In the genomic region with DNA sequence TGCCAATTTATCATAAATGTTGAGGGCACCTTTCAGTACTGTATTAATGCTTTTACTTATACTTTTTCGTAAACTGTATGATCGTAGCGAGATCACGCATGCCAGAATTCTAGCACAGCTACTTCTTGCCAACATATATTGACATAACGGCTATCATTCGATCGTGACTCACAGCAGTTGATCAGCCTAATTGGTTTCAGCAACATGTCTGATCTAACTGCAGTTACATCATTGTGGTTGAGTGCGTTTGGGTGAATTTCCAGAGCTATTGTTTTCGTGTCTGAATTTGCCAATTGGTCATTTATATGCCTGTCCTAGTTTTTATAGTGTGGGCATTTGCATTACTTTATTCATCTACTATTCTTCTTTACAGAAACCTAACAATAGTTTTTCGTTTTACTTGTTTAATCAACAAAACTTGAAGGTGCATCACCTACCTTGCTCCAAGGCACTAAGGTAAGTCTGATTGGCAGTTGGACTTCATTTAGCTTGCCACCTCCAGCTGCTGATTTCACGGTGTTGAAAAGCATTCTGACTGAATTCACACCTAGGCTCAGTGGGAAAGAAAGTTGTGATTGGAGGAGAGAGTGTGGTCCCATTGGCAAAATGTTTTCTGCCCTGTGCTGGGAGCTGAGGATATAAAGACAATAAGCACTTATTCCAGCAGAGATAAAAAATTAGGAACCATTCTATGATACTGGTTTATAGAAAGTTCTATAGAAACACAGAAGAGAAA, we compare ENCODE assay signal across 24 cellular contexts.
"Had no signal": no experiment of that assay in that cellular context is flagged by ENCODE, and none has a peak within 500 bp of the region (broad histone marks: within the 10 kb centered on the region; RNA-seq: fewer than 3 reads in every experiment).

No MANE protein-coding gene starts in this region.

- H3K36me3 Mint-ChIP-seq: activated CD4-positive, alpha-beta memory T cell treated with anti-CD3 and anti-CD28 coated beads for 36 hours; activated naive CD4-positive, alpha-beta T cell treated with anti-CD3 and anti-CD28 coated beads, Interleukin-2, amount 50 U/mL, for 24 hours; immature natural killer cell; natural killer cell treated with Interleukin-12 subunit alpha and Interleukin-12 subunit beta and Interleukin-15 and Interleukin-18, amount 100 ng/mL, for 72 hours had no signal

- H3K4me3 ChIP-seq: body of pancreas, coronary artery, dorsolateral prefrontal cortex, esophagus squamous epithelium, mucosa of descending colon, right atrium auricular region, testis, transverse colon had no signal

- H3K9me3 Mint-ChIP-seq: activated CD4-positive, alpha-beta memory T cell treated with anti-CD3 and anti-CD28 coated beads for 36 hours; activated CD4-positive, alpha-beta T cell treated with anti-CD3 and anti-CD28 coated beads, Interleukin-2, amount 10 ng/mL, durations not matched to agents 24 days and 14 days; activated naive CD4-positive, alpha-beta T cell treated with anti-CD3 and anti-CD28 coated beads, Interleukin-2, amount 50 U/mL, for 24 hours; activated naive CD8-positive, alpha-beta T cell treated with anti-CD3 and anti-CD28 coated beads, Interleukin-2, amount 50 U/mL, for 24 hours; activated T-cell treated with anti-CD3 and anti-CD28 coated beads, Interleukin-2, amount 50 U/mL, for 24 hours; natural killer cell treated with Interleukin-12 subunit alpha and Interleukin-12 subunit beta and Interleukin-15 and Interleukin-18, amount 100 ng/mL, for 72 hours had no signal

- H3K4me3 Mint-ChIP-seq: activated CD4-positive, alpha-beta memory T cell treated with anti-CD3 and anti-CD28 coated beads for 36 hours; activated CD4-positive, alpha-beta T cell treated with anti-CD3 and anti-CD28 coated beads, Interleukin-2, amount 10 ng/mL, durations not matched to agents 24 days and 14 days; activated naive CD4-positive, alpha-beta T cell treated with anti-CD3 and anti-CD28 coated beads, Interleukin-2, amount 50 U/mL, for 24 hours; activated naive CD8-positive, alpha-beta T cell treated with anti-CD3 and anti-CD28 coated beads, Interleukin-2, amount 50 U/mL, for 24 hours; activated T-cell treated with anti-CD3 and anti-CD28 coated beads, Interleukin-2, amount 50 U/mL, for 24 hours; immature natural killer cell; natural killer cell treated with Interleukin-12 subunit alpha and Interleukin-12 subunit beta and Interleukin-15 and Interleukin-18, amount 100 ng/mL, for 72 hours had no signal

- H3K4me1 Mint-ChIP-seq: activated CD4-positive, alpha-beta T cell treated with anti-CD3 and anti-CD28 coated beads, Interleukin-2, amount 10 ng/mL, durations not matched to agents 24 days and 14 days; activated naive CD4-positive, alpha-beta T cell treated with anti-CD3 and anti-CD28 coated beads, Interleukin-2, amount 50 U/mL, for 24 hours; activated naive CD8-positive, alpha-beta T cell treated with anti-CD3 and anti-CD28 coated beads, Interleukin-2, amount 50 U/mL, for 24 hours; immature natural killer cell had no signal

- H3K4me1 ChIP-seq: body of pancreas, testis, transverse colon had no signal

- H3K27me3 ChIP-seq: body of pancreas, dorsolateral prefrontal cortex, esophagus squamous epithelium, right atrium auricular region, testis, transverse colon had no signal

- H3K27me3 Mint-ChIP-seq: activated CD4-positive, alpha-beta memory T cell treated with anti-CD3 and anti-CD28 coated beads for 36 hours had no signal

- H3K27ac Mint-ChIP-seq: activated CD4-positive, alpha-beta memory T cell treated with anti-CD3 and anti-CD28 coated beads for 36 hours; activated CD4-positive, alpha-beta T cell treated with anti-CD3 and anti-CD28 coated beads, Interleukin-2, amount 10 ng/mL, durations not matched to agents 24 days and 14 days; activated naive CD4-positive, alpha-beta T cell treated with anti-CD3 and anti-CD28 coated beads, Interleukin-2, amount 50 U/mL, for 24 hours; activated naive CD8-positive, alpha-beta T cell treated with anti-CD3 and anti-CD28 coated beads, Interleukin-2, amount 50 U/mL, for 24 hours; activated T-cell treated with anti-CD3 and anti-CD28 coated beads, Interleukin-2, amount 50 U/mL, for 24 hours; immature natural killer cell; natural killer cell treated with Interleukin-12 subunit alpha and Interleukin-12 subunit beta and Interleukin-15 and Interleukin-18, amount 100 ng/mL, for 72 hours had no signal

- H3K27ac ChIP-seq: body of pancreas, coronary artery, dorsolateral prefrontal cortex, esophagus squamous epithelium, right atrium auricular region, testis, transverse colon had no signal

- H3K9me3 ChIP-seq: body of pancreas, esophagus squamous epithelium, mucosa of descending colon, right atrium auricular region, testis, transverse colon had no signal

- DNase-seq: activated CD4-positive, alpha-beta memory T cell treated with anti-CD3 and anti-CD28 coated beads for 36 hours; activated CD4-positive, alpha-beta T cell treated with anti-CD3 and anti-CD28 coated beads, Interleukin-2, amount 10 ng/mL, durations not matched to agents 24 days and 14 days; activated CD4-positive, CD25-positive, alpha-beta regulatory T cell treated with anti-CD3 and anti-CD28 coated beads, Interleukin-2, amount 50 U/mL, for 72 hours; activated CD8-positive, alpha-beta memory T cell treated with anti-CD3 and anti-CD28 coated beads, Interleukin-2, amount 50 U/mL, for 4 hours; activated gamma-delta T cell treated with Interleukin-2 at 50 U/mL for 16 hours; activated naive CD8-positive, alpha-beta T cell treated with anti-CD3 and anti-CD28 coated beads, Interleukin-2, amount 50 U/mL, for 24 hours; activated T-cell treated with anti-CD3 and anti-CD28 coated beads, Interleukin-2, amount 50 U/mL, for 24 hours; amygdala; body of pancreas; dorsolateral prefrontal cortex; effector memory CD4-positive, alpha-beta T cell; esophagus squamous epithelium; head of caudate nucleus; hypothalamus; immature natural killer cell; mucosa of descending colon; stimulated activated naive CD4-positive, alpha-beta T cell; T-helper 2 cell; testis; transverse colon had no signal

- H3K36me3 ChIP-seq: esophagus squamous epithelium, right atrium auricular region, transverse colon had no signal

- ATAC-seq: activated naive CD8-positive, alpha-beta T cell treated with anti-CD3 and anti-CD28 coated beads, Interleukin-2, amount 50 U/mL, for 24 hours; body of pancreas; mucosa of descending colon; natural killer cell treated with Interleukin-12 subunit alpha and Interleukin-12 subunit beta and Interleukin-15 and Interleukin-18, amount 100 ng/mL, for 72 hours had no signal
